8 cellular contexts compared by ENCODE assay signal in genomic region chr7:130994378-130995115, GRCh38.
DNase-seq lines count a peak whose midpoint lies in the region; ATAC-seq and TF ChIP-seq lines count a peak whose summit lies in the region.

No MANE protein-coding gene starts in this region.

- H3K27me3 ChIP-seq in endodermal cell (ENCODE audit: control insufficient read depth, insufficient read depth, low read length, poor library complexity, severe bottlenecking) (no peaks in the 10 kb centered on the region), aorta (ENCODE audit: control insufficient read depth in 1 of 2, insufficient read depth in 2 of 2, low read length in 1 of 2) (no peaks in the 10 kb centered on the region)

- H3K36me3 Mint-ChIP-seq in endodermal cell (ENCODE audit: low read depth): peaks cover 1% of the 10 kb centered on the region
- H3K36me3 Mint-ChIP-seq in naive B cell: peaks cover 0 to 6% of the 10 kb centered on the region in 2 donors

- peak overlapping the region; percentile 8 for H3K27ac Mint-ChIP-seq in endodermal cell
- H3K27ac Mint-ChIP-seq in naive B cell: peak overlapping the region; percentile 67 to 93 (median 86)

- WGBS in endodermal cell (ENCODE audit: insufficient coverage in 1 of 2, insufficient read length in 1 of 2), 2 experiments: 89 to 91% methylated on average over 7 to 13 of the region's 13 CpGs
- 10 to 12% methylated on average over 13 of the region's 13 CpGs for WGBS in aorta, 2 donors

- peaks cover 10% of the 10 kb centered on the region for H3K4me1 Mint-ChIP-seq in endodermal cell
- H3K4me1 Mint-ChIP-seq in naive B cell: peaks cover 58 to 91% (median 72%) of the 10 kb centered on the region in 3 donors

- H3K9me3 Mint-ChIP-seq in endodermal cell (no peaks in the 10 kb centered on the region), naive B cell (no peaks in the 10 kb centered on the region)

- intact Hi-C loops in aorta (cut with DNase I): no loop called here

- no peaks in the 10 kb centered on the region for H3K27me3 Mint-ChIP-seq in endodermal cell (ENCODE audit: insufficient read depth)
- no peaks in the 10 kb centered on the region for H3K27me3 Mint-ChIP-seq in naive B cell

- no peak overlapping the region for H3K27ac ChIP-seq in endodermal cell (ENCODE audit: low read depth, low read length)
- H3K27ac ChIP-seq in aorta (ENCODE audit: low read depth in 1 of 2, low read length in 2 of 2): peak overlapping the region; percentile 80 to 84

- no peak overlapping the region for H3K4me3 ChIP-seq in endodermal cell (ENCODE audit: low read length)
- H3K4me3 ChIP-seq in aorta (ENCODE audit: low read length in 2 of 2): no peak overlapping the region

- no peaks in the 10 kb centered on the region for H3K36me3 ChIP-seq in endodermal cell (ENCODE audit: control insufficient read depth, insufficient read depth, low read length)
- no peaks in the 10 kb centered on the region for H3K36me3 ChIP-seq in aorta (ENCODE audit: control insufficient read depth in 1 of 2, insufficient read depth in 2 of 2, low read length in 1 of 2)

- peak; percentile 31 for DNase-seq in stimulated activated naive CD4-positive, alpha-beta T cell treated with Interleukin-2 at 50 U/mL for 16 hours (lab: John Stamatoyannopoulos, UW)
- DNase-seq in stimulated activated naive CD4-positive, alpha-beta T cell (lab: John Stamatoyannopoulos, UW): no peak
- DNase-seq in endodermal cell (peak; percentile 53), naive B cell (no peak), aorta (peak; percentile 60 to 81), NCI-H774 (lab: John Stamatoyannopoulos, UW) (no peak), hepatic stellate cell (ENCODE audit: low spot score) (no peak)

- H3K9me3 ChIP-seq in endodermal cell (ENCODE audit: control insufficient read depth, low read length) (no peaks in the 10 kb centered on the region), aorta (ENCODE audit: control insufficient read depth, low read length) (no peaks in the 10 kb centered on the region)

- ATAC-seq in naive B cell (ENCODE audit: low read depth in 2 of 2) (no peak), aorta (ENCODE audit: low FRiP score) (peak; percentile 73), GM18867 (IDR thresholded peaks at IDR 0.05; ENCODE audit: unreplicated experiment) (no peak)

- H3K4me1 ChIP-seq in endodermal cell (ENCODE audit: control insufficient read depth, insufficient read depth, low read length): no peaks in the 10 kb centered on the region
- peaks cover 0 to 10% of the 10 kb centered on the region in 2 donors for H3K4me1 ChIP-seq in aorta (ENCODE audit: control insufficient read depth in 1 of 2, insufficient read depth in 2 of 2, low read length in 2 of 2)

- no peak overlapping the region for H3K9ac ChIP-seq in endodermal cell (ENCODE audit: extremely low read depth, low read length, poor library complexity, severe bottlenecking)

- TF ChIP-seq CTCF in endodermal cell (conservative IDR thresholded peaks at IDR 0.05): no peak

- H3K4me3 Mint-ChIP-seq in endodermal cell (no peak overlapping the region), naive B cell (peak overlapping the region in 5 of 8 donors; percentile 9 to 63 (median 60))

Comparison
In these comparisons a context has a peak if more than half of its experiments do, and no peak if none do; other contexts are left out.
1. DNase-seq: peak in stimulated activated naive CD4-positive, alpha-beta T cell treated with Interleukin-2 at 50 U/mL for 16 hours (single experiment), endodermal cell (single experiment) and aorta (2 of 2); none in stimulated activated naive CD4-positive, alpha-beta T cell (0 of 6), naive B cell (single experiment), NCI-H774 (single experiment) and hepatic stellate cell (single experiment).